Comparison of ENCODE assay signal across 37 cellular contexts in genomic region chr3:198092276-198092675, GRCh38.
"Had no signal": no experiment of that assay in that cellular context is flagged by ENCODE, and none has a peak within 500 bp of the region (broad histone marks: within the 10 kb centered on the region; RNA-seq: fewer than 3 reads in every experiment).

No MANE protein-coding gene starts in this region.

- H3K4me1 Mint-ChIP-seq: activated CD4-positive, alpha-beta T cell treated with anti-CD3 and anti-CD28 coated beads, Interleukin-2, amount 10 ng/mL, durations not matched to agents 24 days and 14 days; activated naive CD8-positive, alpha-beta T cell treated with anti-CD3 and anti-CD28 coated beads for 36 hours; activated T-helper 17 cell treated with anti-CD3 and anti-CD28 coated beads, Interleukin-2, amount 50 U/mL, for 72 hours; brain; central memory CD8-positive, alpha-beta T cell had no signal

- H3K36me3 ChIP-seq: adrenal gland, cardiac muscle cell had no signal

- H3K27ac Mint-ChIP-seq: activated B cell treated with CpG ODN at 0.5 μM for 24 hours; activated CD4-positive, alpha-beta memory T cell treated with anti-CD3 and anti-CD28 coated beads for 36 hours; activated CD4-positive, alpha-beta T cell treated with anti-CD3 and anti-CD28 coated beads, Interleukin-2, amount 10 ng/mL, durations not matched to agents 24 days and 14 days; activated CD8-positive, alpha-beta T cell treated with anti-CD3 and anti-CD28 coated beads for 36 hours; activated naive CD4-positive, alpha-beta T cell treated with anti-CD3 and anti-CD28 coated beads for 36 hours; activated naive CD4-positive, alpha-beta T cell treated with anti-CD3 and anti-CD28 coated beads, Interleukin-2, amount 50 U/mL, for 72 hours; activated naive CD8-positive, alpha-beta T cell treated with anti-CD3 and anti-CD28 coated beads for 36 hours; activated T-cell treated with anti-CD3 and anti-CD28 coated beads, Interleukin-2, amount 50 U/mL, for 72 hours; activated T-helper 1 cell treated with anti-CD3 and anti-CD28 coated beads, Interleukin-12 subunit alpha, Interleukin-12 subunit beta, Interleukin-2, Interleukin-4 antibody, amounts not matched to agents 30 ng/mL and 10 ng/mL and 1 ng/mL, durations not matched to agents 14 hours and 24 hours and 36 hours; activated T-helper 17 cell treated with anti-CD3 and anti-CD28 coated beads, Interleukin-2, amount 50 U/mL, for 72 hours; brain; T-helper 1 cell treated with Interleukin-12 subunit alpha and Interleukin-12 subunit beta and Interleukin-4 antibody, amounts not matched to agents 30 μg/mL and 1 μg/mL, for 36 hours; T-helper 2 cell treated with Interferon-gamma antibody and Interleukin-4, amounts not matched to agents 5 μg/mL and 100 μg/mL, for 36 hours had no signal

- H3K9me3 Mint-ChIP-seq: activated CD4-positive, alpha-beta T cell treated with anti-CD3 and anti-CD28 coated beads, Interleukin-2, amount 10 ng/mL, durations not matched to agents 24 days and 14 days; brain had no signal

- FAIRE-seq: astrocyte, bronchial epithelial cell had no signal

- H3K27ac ChIP-seq: adrenal gland, cardiac muscle cell, VCaP had no signal

- DNase-seq: activated B cell treated with CpG ODN at 0.5 μM for 24 hours; activated CD4-positive, alpha-beta memory T cell treated with anti-CD3 and anti-CD28 coated beads for 36 hours; activated CD4-positive, alpha-beta T cell treated with anti-CD3 and anti-CD28 coated beads for 4 hours; activated CD4-positive, alpha-beta T cell treated with anti-CD3 and anti-CD28 coated beads, Interleukin-2, amount 10 ng/mL, durations not matched to agents 24 days and 14 days; activated CD4-positive, alpha-beta T cell treated with anti-CD3 and anti-CD28 coated beads, Interleukin-2, amount 50 U/mL, for 1 hour; activated CD4-positive, alpha-beta T cell treated with anti-CD3 and anti-CD28 coated beads, Interleukin-2, amount 50 U/mL, for 4 hours; activated CD4-positive, CD25-positive, alpha-beta regulatory T cell treated with anti-CD3 and anti-CD28 coated beads, Interleukin-2, amount 50 U/mL, for 72 hours; activated CD8-positive, alpha-beta memory T cell treated with anti-CD3 and anti-CD28 coated beads, Interleukin-2, amount 50 U/mL, for 4 hours; activated CD8-positive, alpha-beta T cell treated with anti-CD3 and anti-CD28 coated beads for 36 hours; activated effector memory CD4-positive, alpha-beta T cell treated with anti-CD3 and anti-CD28 coated beads, Interleukin-2, amount 50 U/mL, for 16 hours; activated gamma-delta T cell treated with Interleukin-2 at 50 U/mL for 16 hours; activated naive CD4-positive, alpha-beta T cell; activated naive CD4-positive, alpha-beta T cell treated with anti-CD3 and anti-CD28 coated beads for 36 hours; activated naive CD4-positive, alpha-beta T cell treated with anti-CD3 and anti-CD28 coated beads, Interleukin-2, amount 50 U/mL, for 16 hours; activated naive CD8-positive, alpha-beta T cell treated with anti-CD3 and anti-CD28 coated beads for 36 hours; activated T-cell treated with anti-CD3 and anti-CD28 coated beads for 4 hours; activated T-cell treated with anti-CD3 and anti-CD28 coated beads, Interleukin-2, amount 50 U/mL, for 1 hour; activated T-cell treated with anti-CD3 and anti-CD28 coated beads, Interleukin-2, amount 50 U/mL, for 4 hours; activated T-cell treated with anti-CD3 and anti-CD28 coated beads, Interleukin-2, amount 50 U/mL, for 72 hours; adrenal gland; amniotic stem cell; aorta; caudate nucleus; cerebellar nuclear complex; T-helper 2 cell; T-helper 9 cell had no signal

- H3K4me3 Mint-ChIP-seq: activated B cell treated with CpG ODN at 0.5 μM for 24 hours; activated CD4-positive, alpha-beta memory T cell treated with anti-CD3 and anti-CD28 coated beads for 36 hours; activated CD4-positive, alpha-beta T cell treated with anti-CD3 and anti-CD28 coated beads, Interleukin-2, amount 10 ng/mL, durations not matched to agents 24 days and 14 days; activated CD8-positive, alpha-beta T cell treated with anti-CD3 and anti-CD28 coated beads for 36 hours; activated naive CD4-positive, alpha-beta T cell treated with anti-CD3 and anti-CD28 coated beads for 36 hours; activated naive CD8-positive, alpha-beta T cell treated with anti-CD3 and anti-CD28 coated beads for 36 hours; activated T-cell treated with anti-CD3 and anti-CD28 coated beads, Interleukin-2, amount 50 U/mL, for 4 hours; activated T-cell treated with anti-CD3 and anti-CD28 coated beads, Interleukin-2, amount 50 U/mL, for 72 hours; activated T-helper 1 cell treated with anti-CD3 and anti-CD28 coated beads, Interleukin-12 subunit alpha, Interleukin-12 subunit beta, Interleukin-2, Interleukin-4 antibody, amounts not matched to agents 30 ng/mL and 10 ng/mL and 1 ng/mL, durations not matched to agents 14 hours and 24 hours and 36 hours; activated T-helper 17 cell treated with anti-CD3 and anti-CD28 coated beads, Interleukin-2, amount 50 U/mL, for 72 hours; brain; central memory CD8-positive, alpha-beta T cell; T-helper 1 cell treated with Interleukin-12 subunit alpha and Interleukin-12 subunit beta and Interleukin-4 antibody, amounts not matched to agents 30 μg/mL and 1 μg/mL, for 36 hours; T-helper 2 cell treated with Interferon-gamma antibody and Interleukin-4, amounts not matched to agents 5 μg/mL and 100 μg/mL, for 36 hours had no signal

- ATAC-seq: activated CD8-positive, alpha-beta T cell treated with anti-CD3 and anti-CD28 coated beads for 36 hours; activated naive CD4-positive, alpha-beta T cell treated with anti-CD3 and anti-CD28 coated beads, Interleukin-2, amount 50 U/mL, for 72 hours; activated T-cell treated with anti-CD3 and anti-CD28 coated beads, Interleukin-2, amount 50 U/mL, for 4 hours; activated T-cell treated with anti-CD3 and anti-CD28 coated beads, Interleukin-2, amount 50 U/mL, for 72 hours; activated T-helper 17 cell treated with anti-CD3 and anti-CD28 coated beads, Interleukin-2, amount 50 U/mL, for 72 hours had no signal

- H3K9me3 ChIP-seq: adrenal gland had no signal

- H3K36me3 Mint-ChIP-seq: activated CD4-positive, alpha-beta memory T cell treated with anti-CD3 and anti-CD28 coated beads for 36 hours; activated naive CD8-positive, alpha-beta T cell treated with anti-CD3 and anti-CD28 coated beads for 36 hours; brain had no signal

- H3K4me3 ChIP-seq: adrenal gland, cardiac muscle cell had no signal

- H3K4me1 ChIP-seq: adrenal gland had no signal
